6 cellular contexts compared by ENCODE assay signal in the genomic region with DNA sequence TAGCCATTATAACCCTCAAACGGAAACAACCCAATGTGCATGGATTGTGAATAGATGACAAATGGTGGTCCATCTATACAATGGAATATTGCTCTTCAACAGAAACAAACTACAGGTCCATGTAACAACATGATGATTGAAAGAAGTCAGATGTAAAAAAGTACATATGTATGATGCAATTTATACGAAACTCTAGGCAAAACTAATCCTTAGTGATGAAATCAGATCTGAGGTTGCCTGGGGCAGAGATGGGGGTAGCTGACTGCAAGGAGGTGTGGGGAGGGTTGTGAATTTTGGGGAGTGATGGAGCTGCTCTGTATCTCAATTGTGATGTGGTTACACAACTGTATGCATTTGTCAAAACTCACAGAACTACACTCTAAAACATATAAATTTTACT. TPM values are rescaled to one million over a fixed set of nuclear protein-coding genes. Genes with fewer than 3 reads are reported as not detected.
A peak's percentile ranks its signal among the peaks of the same experiment; 100 is the strongest.
DNase-seq lines count a peak whose midpoint lies in the region; ATAC-seq, FAIRE-seq and TF ChIP-seq lines count a peak whose summit lies in the region.
"Not testable (repeated sequence)": the region's sequence is repeated elsewhere in the genome, so short reads cannot be mapped to it uniquely, and the experiment has no call there.

No MANE protein-coding gene starts in this region.

- not testable (repeated sequence) for H3K9me3 Mint-ChIP-seq in activated CD8-positive, alpha-beta T cell treated with anti-CD3 and anti-CD28 coated beads for 36 hours; stimulated activated naive CD8-positive, alpha-beta T cell treated with anti-CD3 and anti-CD28 coated beads, Interleukin-15, amount 100 ng/mL, for 72 hours

- not testable (repeated sequence) for H3K79me2 ChIP-seq in HCT116 (ENCODE audit: insufficient read depth, low read length); K562 (ENCODE audit: control insufficient read depth, insufficient read depth, low read length)

- H4K20me1 ChIP-seq in HCT116 (ENCODE audit: insufficient read depth); K562 (replicated peaks; ENCODE audit: control insufficient read depth, insufficient read depth, low read length): not testable (repeated sequence)

- TF ChIP-seq POLR2A in HCT116 (IDR thresholded peaks at IDR 0.05; ENCODE audit: borderline replicate concordance, extremely low read depth, insufficient read depth, insufficient read length); NB4 (IDR thresholded peaks at IDR 0.05; ENCODE audit: extremely low read depth, insufficient read length); K562 (conservative IDR thresholded peaks at IDR 0.05): not testable (repeated sequence)

- CTCF ChIA-PET in HCT116 (lab: Charles Lee); activated CD8-positive, alpha-beta T cell treated with anti-CD3 and anti-CD28 coated beads for 36 hours (lab: Charles Lee); K562 (lab: Yijun Ruan, JAX; ENCODE audit: low intra/inter-chr PET ratio): not testable (repeated sequence)

- not testable (repeated sequence) for H3K4me2 ChIP-seq in HCT116 (ENCODE audit: low read length); K562 (ENCODE audit: insufficient read depth, low read length)

- H3K4me3 Mint-ChIP-seq in activated CD8-positive, alpha-beta T cell treated with anti-CD3 and anti-CD28 coated beads for 36 hours; stimulated activated naive CD8-positive, alpha-beta T cell treated with anti-CD3 and anti-CD28 coated beads, Interleukin-15, amount 100 ng/mL, for 72 hours: not testable (repeated sequence)

- not testable (repeated sequence) for FAIRE-seq in K562 (lab: Jason Lieb, UNC)

- TF ChIP-seq CTCF in HCT116 (IDR thresholded peaks at IDR 0.05 in 2 of 3, conservative IDR thresholded peaks at IDR 0.05 in 1 of 3; ENCODE audit: borderline replicate concordance in 1 of 3, insufficient read depth in 1 of 3, low read depth in 2 of 3, low read length in 2 of 3); NB4 (IDR thresholded peaks at IDR 0.05; ENCODE audit: low read depth, low read length); activated CD8-positive, alpha-beta T cell treated with anti-CD3 and anti-CD28 coated beads for 36 hours (IDR thresholded peaks at IDR 0.05); K562 (IDR thresholded peaks at IDR 0.05 in 2 of 3, conservative IDR thresholded peaks at IDR 0.05 in 1 of 3; ENCODE audit: insufficient read depth in 2 of 3, low read depth in 1 of 3, low read length in 3 of 3): not testable (repeated sequence)

- not testable (repeated sequence) for H3K27ac Mint-ChIP-seq in activated CD8-positive, alpha-beta T cell treated with anti-CD3 and anti-CD28 coated beads for 36 hours
- H3K27ac Mint-ChIP-seq in stimulated activated naive CD8-positive, alpha-beta T cell treated with anti-CD3 and anti-CD28 coated beads, Interleukin-15, amount 100 ng/mL, for 72 hours = peak overlapping the region; percentile 96

- not testable (repeated sequence) for H2AFZ ChIP-seq in HCT116 (ENCODE audit: low read depth, low read length, poor library complexity, severe bottlenecking); K562 (ENCODE audit: low read depth, low read length)

- H3K27ac ChIP-seq in HCT116 (ENCODE audit: low read depth, low read length); K562 (ENCODE audit: extremely low read depth, low read depth, low read length): not testable (repeated sequence)

- H3K9me1 ChIP-seq in K562 (ENCODE audit: control insufficient read depth, insufficient read depth, low read length) = not testable (repeated sequence)

- not testable (repeated sequence) for H3K36me3 Mint-ChIP-seq in activated CD8-positive, alpha-beta T cell treated with anti-CD3 and anti-CD28 coated beads for 36 hours (ENCODE audit: low read depth)

- not testable (repeated sequence) for BruUV-seq in HCT116 (replicated peaks; lab: Mats Ljungman, UMichigan); K562 (replicated peaks; lab: Mats Ljungman, UMichigan)

- WGBS in K562 (ENCODE audit: insufficient coverage, low coverage, missing lambda C conversion rate) = 11% methylated on average over 1 of the region's 2 CpGs

- not testable (repeated sequence) for H3K27me3 ChIP-seq in HCT116 (ENCODE audit: insufficient read depth, low read length); K562 (ENCODE audit: control insufficient read depth in 2 of 2, insufficient read depth in 2 of 2, low read length in 2 of 2)

- not testable (repeated sequence) for H3K27me3 Mint-ChIP-seq in activated CD8-positive, alpha-beta T cell treated with anti-CD3 and anti-CD28 coated beads for 36 hours; stimulated activated naive CD8-positive, alpha-beta T cell treated with anti-CD3 and anti-CD28 coated beads, Interleukin-15, amount 100 ng/mL, for 72 hours

- RAD21 ChIA-PET in HCT116 (lab: Charles Lee; ENCODE audit: low non-redundant PET in 1 of 2, low total read pairs in 2 of 2, uncharacterized antibody in 2 of 2, unreplicated experiment in 2 of 2) = not testable (repeated sequence)

- H3K4me1 Mint-ChIP-seq in activated CD8-positive, alpha-beta T cell treated with anti-CD3 and anti-CD28 coated beads for 36 hours (ENCODE audit: low read depth) = not testable (repeated sequence)
- H3K4me1 Mint-ChIP-seq in stimulated activated naive CD8-positive, alpha-beta T cell treated with anti-CD3 and anti-CD28 coated beads, Interleukin-15, amount 100 ng/mL, for 72 hours = peaks cover 11% of the 10 kb centered on the region

- not testable (repeated sequence) for H3K36me3 ChIP-seq in HCT116 (ENCODE audit: control insufficient read depth in 1 of 2, insufficient read depth in 2 of 2, low read length in 2 of 2); K562 (ENCODE audit: control insufficient read depth, insufficient read depth, low read length)

- H3K4me1 ChIP-seq in HCT116 (ENCODE audit: control insufficient read depth in 1 of 2, insufficient read depth in 2 of 2, low read length in 2 of 2); K562 (replicated peaks in 1 of 2; ENCODE audit: control insufficient read depth in 2 of 2, insufficient read depth in 2 of 2, low read length in 2 of 2): not testable (repeated sequence)

- H3K4me3 ChIP-seq in HCT116 (replicated peaks in 1 of 2; ENCODE audit: low read depth in 1 of 2, low read length in 2 of 2); NB4 (ENCODE audit: low read depth, low read length); K562: not testable (repeated sequence)

- TF ChIP-seq RAD21 in HCT116 (IDR thresholded peaks at IDR 0.05; ENCODE audit: low read depth); K562 (CRISPR knock-in tag; conservative IDR thresholded peaks at IDR 0.05 in 1 of 2, IDR thresholded peaks at IDR 0.05 in 1 of 2): not testable (repeated sequence)

- H3K9me3 ChIP-seq in HCT116 (ENCODE audit: control insufficient read depth in 1 of 2, insufficient read depth in 1 of 2, low read depth in 1 of 2, low read length in 2 of 2); K562 (replicated peaks; ENCODE audit: control insufficient read depth, insufficient read depth, low read depth, low read length): not testable (repeated sequence)

- H3K9ac ChIP-seq in HCT116 (ENCODE audit: low read length); K562 (ENCODE audit: insufficient read depth in 1 of 2, low read depth in 2 of 2, low read length in 2 of 2): not testable (repeated sequence)

- POLR2A ChIA-PET in HCT116 (lab: Charles Lee); activated CD8-positive, alpha-beta T cell treated with anti-CD3 and anti-CD28 coated beads for 36 hours (lab: Charles Lee); K562 (lab: Yijun Ruan, JAX): not testable (repeated sequence)

- not testable (repeated sequence) for H3K9me2 ChIP-seq in HCT116 (ENCODE audit: insufficient read depth)

- TF ChIP-seq EP300 in K562 (IDR thresholded peaks at IDR 0.05; ENCODE audit: low read length) = peak; percentile 55

- not testable (repeated sequence) for ATAC-seq in HCT116
- ATAC-seq in activated CD8-positive, alpha-beta T cell treated with anti-CD3 and anti-CD28 coated beads for 36 hours = peak; percentile 37
- ATAC-seq in K562 = peak; percentile 83
- peak; percentile 86 for ATAC-seq in stimulated activated naive CD8-positive, alpha-beta T cell treated with anti-CD3 and anti-CD28 coated beads, Interleukin-15, amount 100 ng/mL, for 72 hours

- intact Hi-C loops in HCT116 (cut with micrococcal nuclease); activated CD8-positive, alpha-beta T cell treated with anti-CD3 and anti-CD28 coated beads for 36 hours (cut with micrococcal nuclease); K562 (cut with micrococcal nuclease): not testable (repeated sequence)

- DNase-seq in HCT116 (ENCODE audit: low read depth, low spot score); activated CD8-positive, alpha-beta T cell treated with anti-CD3 and anti-CD28 coated beads for 36 hours; K562 (ENCODE audit: extremely low read depth in 1 of 4, low spot score in 3 of 4): not testable (repeated sequence)
- peak; percentile 15 for DNase-seq in NB4 (ENCODE audit: low read depth)
- peak; percentile 26 for DNase-seq in fibroblast of peridontal ligament (ENCODE audit: extremely low read depth)
- DNase-seq in stimulated activated naive CD8-positive, alpha-beta T cell treated with anti-CD3 and anti-CD28 coated beads, Interleukin-15, amount 100 ng/mL, for 72 hours = peak in 1 of 2 donors; percentile 21

- in situ Hi-C loops in K562 (cut with MboI) = not testable (repeated sequence)

RNA-seq across cellular contexts. Expression of gene RABL2A, which starts 57.0 kb away (rescaled TPM):
- total RNA-seq in HCT116 (2021; ENCODE audit: unreplicated experiment) = 14.3 TPM
- polyA plus RNA-seq in HCT116 (2012) = 5.1 and 7.6 TPM in 2 replicates
- 10 to 100 TPM; 11.8 TPM for total RNA-seq in activated CD8-positive, alpha-beta T cell treated with anti-CD3 and anti-CD28 coated beads for 36 hours
- 27.6 and 50.6 TPM in 2 replicates for total RNA-seq in K562 (2011; cell fraction: chromatin; rRNA removed; ENCODE audit: low replicate concordance)
- 20.1 and 30.2 TPM in 2 replicates for total RNA-seq in K562 (2011; cell fraction: nucleolus; rRNA removed)
- total RNA-seq in K562 (2011; cell fraction: nucleoplasm; rRNA removed) = 34.0 and 48.6 TPM in 2 replicates
- total RNA-seq in K562 (2014; rRNA removed) = 2.2 and 3.5 TPM in 2 replicates
- 2.1 and 3.2 TPM in 2 replicates for total RNA-seq in K562 (2014; rRNA removed; fragmentation: Illumina TruSeq; extraction: Trizol)
- 3.4 and 4.8 TPM in 2 replicates for total RNA-seq in K562 (2015; rRNA removed; fragmentation: Illumina TruSeq; extraction: Trizol)
- total RNA-seq in K562 (2021) = 3.2 and 4.2 TPM in 2 replicates
- 5.3 and 5.8 TPM in 2 replicates for polyA plus RNA-seq in K562 (2011; rRNA removed)
- polyA plus RNA-seq in K562 (2011; cell fraction: cytosol; rRNA removed) = 4.7 and 5.1 TPM in 2 replicates
- polyA plus RNA-seq in K562 (2011; cell fraction: nucleus; rRNA removed) = 21.7 and 27.2 TPM in 2 replicates
- 3.2 and 6.6 TPM in 2 replicates for polyA plus RNA-seq in K562 (2012)
- 2.8 and 4.7 TPM in 2 replicates for polyA plus RNA-seq in K562 (2014; fragmentation: Illumina TruSeq; extraction: Trizol)
- polyA plus RNA-seq in K562 (2014; fragmentation: Nextera tagmentation; extraction: Ambion mirVana) = under 1 TPM; 0.27 to 0.34 TPM
- polyA plus RNA-seq in K562 (2014; rRNA removed) = 3.0 and 5.1 TPM in 2 replicates
- 7.4 and 9.2 TPM in 2 replicates for polyA minus RNA-seq in K562 (2011; rRNA and poly(A)+ RNA removed)
- polyA minus RNA-seq in K562 (2011; cell fraction: cytosol; rRNA and poly(A)+ RNA removed) = 1.3 TPM in 1 of 2 replicates, not detected in the other
- 10.0 and 11.8 TPM in 2 replicates for polyA minus RNA-seq in K562 (2011; cell fraction: nucleus; rRNA and poly(A)+ RNA removed)
